In genomic region chr21:32771134-32771523, GRCh38 we compare ENCODE assay signal across 8 cellular contexts. TPM values are rescaled to one million over a fixed set of nuclear protein-coding genes. Genes with fewer than 3 reads are reported as not detected.
DNase-seq lines count a peak whose midpoint lies in the region; FAIRE-seq and TF ChIP-seq lines count a peak whose summit lies in the region.

No MANE protein-coding gene starts in this region.

- H2AFZ ChIP-seq in Loucy (ENCODE audit: low read length): peak overlapping the region; percentile 55; the same call in 1 of the 2 replicates

- peak overlapping the region; percentile 55 for H3K18ac ChIP-seq in mesendoderm (ENCODE audit: low read length)

- H3K27ac ChIP-seq in mesendoderm (ENCODE audit: low read depth, low read length): peak overlapping the region; percentile 82
- H3K27ac ChIP-seq in stomach smooth muscle (ENCODE audit: low read length): peak overlapping the region; percentile 58

- no peaks in the 10 kb centered on the region for H3K27me3 ChIP-seq in Loucy (ENCODE audit: insufficient read depth, low read length, poor library complexity, severe bottlenecking)
- H3K27me3 ChIP-seq in mesendoderm (ENCODE audit: insufficient read depth, low read length, poor library complexity): no peaks in the 10 kb centered on the region
- H3K27me3 ChIP-seq in stomach smooth muscle (ENCODE audit: control insufficient read depth in 1 of 2, insufficient read depth in 2 of 2, low read length in 2 of 2): no peaks in the 10 kb centered on the region

- H3K36me3 ChIP-seq in Loucy (ENCODE audit: insufficient read depth, low read length) (no peaks in the 10 kb centered on the region; the same call in 1 of the 2 replicates), mesendoderm (ENCODE audit: control insufficient read depth, insufficient read depth, low read length) (peaks cover 2% of the 10 kb centered on the region), stomach smooth muscle (ENCODE audit: control insufficient read depth in 2 of 2, insufficient read depth in 2 of 2, low read length in 2 of 2) (no peaks in the 10 kb centered on the region)

- no peak overlapping the region for H4K5ac ChIP-seq in mesendoderm (ENCODE audit: low read length)

- no peak for TF ChIP-seq POLR2A in H54 (IDR thresholded peaks at IDR 0.05; ENCODE audit: low read depth, low read length)

- FAIRE-seq in H54 (lab: Jason Lieb, UNC): no peak

- no peaks in the 10 kb centered on the region for H3K9me3 ChIP-seq in Loucy (ENCODE audit: insufficient read depth, low read depth, low read length)
- H3K9me3 ChIP-seq in stomach smooth muscle (ENCODE audit: control insufficient read depth in 2 of 2, low read length in 2 of 2): no peaks in the 10 kb centered on the region

- no peak overlapping the region for H2BK15ac ChIP-seq in mesendoderm (replicated peaks; ENCODE audit: low read depth)

- H3K9me2 ChIP-seq in Loucy (replicated peaks; ENCODE audit: low read depth, low read length): no peaks in the 10 kb centered on the region

- H4K20me1 ChIP-seq in Loucy (ENCODE audit: insufficient read depth, low read length, poor library complexity, severe bottlenecking): peaks cover 50% of the 10 kb centered on the region

- H3K9ac ChIP-seq in Loucy (ENCODE audit: low read depth, low read length, poor library complexity, severe bottlenecking) (peak overlapping the region; percentile 91), mesendoderm (ENCODE audit: low read length) (peak overlapping the region; percentile 98), stomach smooth muscle (ENCODE audit: low read length in 2 of 2) (peak overlapping the region; percentile 79 to 90)

- H3F3A ChIP-seq in Loucy (ENCODE audit: low read depth): no peaks in the 10 kb centered on the region

- H3K4ac ChIP-seq in mesendoderm (ENCODE audit: low read depth, low read length): peak overlapping the region; percentile 58

- TF ChIP-seq CTCF in Loucy (conservative IDR thresholded peaks at IDR 0.05; ENCODE audit: low read length): no peak

- peak overlapping the region; percentile 97 for H3K56ac ChIP-seq in mesendoderm (ENCODE audit: low read length)

- peak overlapping the region; percentile 48 for H2BK5ac ChIP-seq in mesendoderm (ENCODE audit: low read length)

- no peak overlapping the region for H2BK120ac ChIP-seq in mesendoderm (ENCODE audit: low read depth, low read length)

- peak overlapping the region; percentile 95 for H3K4me3 ChIP-seq in Loucy (ENCODE audit: low read length, poor library complexity, severe bottlenecking)
- H3K4me3 ChIP-seq in mesendoderm (ENCODE audit: low read length): peak overlapping the region; percentile 60
- H3K4me3 ChIP-seq in stomach smooth muscle (ENCODE audit: low read length in 2 of 2): peak overlapping the region; percentile 66 to 90

- H3K4me2 ChIP-seq in Loucy (ENCODE audit: low read depth, low read length, poor library complexity, severe bottlenecking) (peak overlapping the region; percentile 89), mesendoderm (ENCODE audit: low read length) (peak overlapping the region; percentile 53)

- WGBS in mesendoderm (ENCODE audit: extremely low coverage, insufficient coverage, low lambda C conversion rate): no CpG with 5 or more reads among the region's 48 CpGs

- H3K4me1 ChIP-seq in Loucy (ENCODE audit: insufficient read depth, low read length, poor library complexity, severe bottlenecking) (peaks cover 41% of the 10 kb centered on the region), mesendoderm (ENCODE audit: control insufficient read depth, low read depth, low read length) (peaks cover 2% of the 10 kb centered on the region), stomach smooth muscle (ENCODE audit: control insufficient read depth, insufficient read depth, low read length) (peaks cover 10% of the 10 kb centered on the region)

- H3K23ac ChIP-seq in mesendoderm (ENCODE audit: low read length): peak overlapping the region; percentile 51

- DNase-seq in NCI-H345 (lab: John Stamatoyannopoulos, UW) (peak; percentile 53), NCI-H345 treated with DMSO at 0.1 percent for 48 hours (lab: John Stamatoyannopoulos, UW; ENCODE audit: unreplicated experiment) (no peak), H54 (ENCODE audit: insufficient read length, low spot score) (peak; percentile 64), mesendoderm (peak; percentile 81)
- DNase-seq in activated CD4-positive, CD25-positive, alpha-beta regulatory T cell treated with anti-CD3 and anti-CD28 coated beads, Interleukin-2, amount 50 U/mL, for 72 hours: peak; percentile 68
- DNase-seq in effector CD8-positive, alpha-beta T cell (lab: John Stamatoyannopoulos, UW): peak; percentile 35

- no peak overlapping the region for H4K8ac ChIP-seq in mesendoderm (ENCODE audit: low read depth, low read length)

- H3K79me1 ChIP-seq in mesendoderm (ENCODE audit: low read length): peaks cover 7% of the 10 kb centered on the region

- H3K79me2 ChIP-seq in Loucy (ENCODE audit: insufficient read depth, low read length) (peaks cover 67% of the 10 kb centered on the region), mesendoderm (ENCODE audit: control insufficient read depth, insufficient read depth, low read length) (peaks cover 46% of the 10 kb centered on the region)

- H2AK5ac ChIP-seq in mesendoderm (ENCODE audit: low read length): no peak overlapping the region

RNA-seq across cellular contexts. Expression of gene PAXBP1, which starts 0.4 kb away (rescaled TPM):
- polyA plus RNA-seq in mesendoderm (2013, experiment 1 of 2): 37.8 TPM
- 38.3 TPM for polyA plus RNA-seq in mesendoderm (2013, experiment 2 of 2)

RNA-seq across cellular contexts. Expression of gene SYNJ1, which starts 43.3 kb away (rescaled TPM):
- polyA plus RNA-seq in mesendoderm (2013, experiment 1 of 2): 2.8 TPM
- polyA plus RNA-seq in mesendoderm (2013, experiment 2 of 2): 3.4 TPM
